10 cellular contexts compared by ENCODE assay signal in genomic region chr16:11582157-11582814, GRCh38. TPM values are rescaled to one million over a fixed set of nuclear protein-coding genes. Genes with fewer than 3 reads are reported as not detected.
DNase-seq lines count a peak whose midpoint lies in the region; ATAC-seq, FAIRE-seq and TF ChIP-seq lines count a peak whose summit lies in the region.
"Had no signal": no experiment of that assay in that cellular context is flagged by ENCODE, and none has a peak within 500 bp of the region (broad histone marks: within the 10 kb centered on the region; RNA-seq: fewer than 3 reads in every experiment).

No MANE protein-coding gene starts in this region.

- peak; percentile 21 for FAIRE-seq in GM18507 (lab: Jason Lieb, UNC)

- no peaks in the 10 kb centered on the region for H3K9me3 Mint-ChIP-seq in activated CD4-positive, alpha-beta memory T cell treated with anti-CD3 and anti-CD28 coated beads for 36 hours

- H3K27me3 ChIP-seq in AG04450 (ENCODE audit: control insufficient read depth, insufficient read depth, low read length) (no peaks in the 10 kb centered on the region), muscle layer of duodenum (ENCODE audit: low read depth, low read length) (no peaks in the 10 kb centered on the region)
- H3K27me3 ChIP-seq: esophagus muscularis mucosa had no signal

- no peak overlapping the region for H3K27ac ChIP-seq in AG04450 (ENCODE audit: low read depth, low read length)
- peak overlapping the region; percentile 35 for H3K27ac ChIP-seq in muscle layer of duodenum (ENCODE audit: low read length)

- no peaks in the 10 kb centered on the region; the same call in 1 of the 2 replicates for H3K9me3 ChIP-seq in AG04450 (ENCODE audit: control insufficient read depth, insufficient read depth, low read length)
- H3K9me3 ChIP-seq in muscle layer of duodenum (ENCODE audit: control insufficient read depth in 1 of 2, low read length in 2 of 2) = no peaks in the 10 kb centered on the region
- H3K9me3 ChIP-seq: esophagus muscularis mucosa had no signal

- no peaks in the 10 kb centered on the region for H3K36me3 ChIP-seq in muscle layer of duodenum (ENCODE audit: control insufficient read depth in 1 of 2, insufficient read depth in 2 of 2, low read length in 2 of 2)
- H3K36me3 ChIP-seq: esophagus muscularis mucosa had no signal

- peaks cover 25% of the 10 kb centered on the region for H3K36me3 Mint-ChIP-seq in activated CD4-positive, alpha-beta memory T cell treated with anti-CD3 and anti-CD28 coated beads for 36 hours

- POLR2A ChIA-PET in AG04450 (lab: Yijun Ruan, JAX) = no interaction called here
- POLR2A ChIA-PET in activated CD4-positive, alpha-beta memory T cell treated with anti-CD3 and anti-CD28 coated beads for 36 hours (lab: Charles Lee) = interaction anchor here (0.7 to 1.0 kb wide), 5 partner anchors 11 to 332 kb away, joined by 3 read pairs; no protein-coding TSS in a partner anchor

- ATAC-seq in HG02973 (IDR thresholded peaks at IDR 0.05; ENCODE audit: unreplicated experiment) (no peak), left colon (no peak)

- peaks cover 63% of the 10 kb centered on the region for H3K4me1 Mint-ChIP-seq in activated CD4-positive, alpha-beta memory T cell treated with anti-CD3 and anti-CD28 coated beads for 36 hours (ENCODE audit: low read depth)

- DNase-seq in AG04450 (ENCODE audit: low read depth, low spot score) (no peak), GM18507 (ENCODE audit: extremely low spot score, insufficient read length, low read depth) (no peak), NCI-H446 (lab: John Stamatoyannopoulos, UW) (no peak), left colon (no peak), UCSD-AML1 (lab: John Stamatoyannopoulos, UW; ENCODE audit: unreplicated experiment) (no peak)
- no peak for DNase-seq in activated CD4-positive, alpha-beta memory T cell treated with anti-CD3 and anti-CD28 coated beads for 36 hours
- DNase-seq: T1000 had no signal

- intact Hi-C loops in activated CD4-positive, alpha-beta memory T cell treated with anti-CD3 and anti-CD28 coated beads for 36 hours (cut with micrococcal nuclease) = loop anchor here (5.0 kb wide), 3 partner anchors 35 to 620 kb away; partner anchors contain the start of gene TXNDC11
- intact Hi-C loops in left colon (cut with DNase I, micrococcal nuclease) = no loop called here

- peak overlapping the region; percentile 81 for H3K27ac Mint-ChIP-seq in activated CD4-positive, alpha-beta memory T cell treated with anti-CD3 and anti-CD28 coated beads for 36 hours

- H3K4me1 ChIP-seq in muscle layer of duodenum (ENCODE audit: control insufficient read depth in 1 of 2, insufficient read depth in 2 of 2, low read length in 2 of 2) = peaks cover 0 to 9% of the 10 kb centered on the region in 2 donors

- CTCF ChIA-PET in AG04450 (lab: Charles Lee) = interaction anchor here (0.5 to 1.6 kb wide), 6 partner anchors 23 to 195 kb away, joined by 3 to 4 read pairs (median 4); no protein-coding TSS in a partner anchor
- CTCF ChIA-PET in activated CD4-positive, alpha-beta memory T cell treated with anti-CD3 and anti-CD28 coated beads for 36 hours (lab: Charles Lee) = interaction anchor here (0.6 to 2.1 kb wide), 6 partner anchors 27 to 215 kb away, joined by 3 to 11 read pairs (median 4); partner anchors contain the start of gene ZC3H7A

- no peaks in the 10 kb centered on the region for H3K27me3 Mint-ChIP-seq in activated CD4-positive, alpha-beta memory T cell treated with anti-CD3 and anti-CD28 coated beads for 36 hours

- no peak for TF ChIP-seq CTCF in AG04450 (IDR thresholded peaks at IDR 0.05; ENCODE audit: low read depth, low read length)

- peak overlapping the region; percentile 59 for H3K4me3 Mint-ChIP-seq in activated CD4-positive, alpha-beta memory T cell treated with anti-CD3 and anti-CD28 coated beads for 36 hours

- H3K4me3 ChIP-seq in AG04450 (ENCODE audit: low read depth, low read length) = peak overlapping the region; percentile 22; the same call in 1 of the 2 replicates
- peak overlapping the region; percentile 8 to 84 for H3K4me3 ChIP-seq in muscle layer of duodenum (ENCODE audit: low read depth in 1 of 2, low read length in 2 of 2)
- H3K4me3 ChIP-seq: esophagus muscularis mucosa had no signal

RNA-seq across cellular contexts. Expression of gene LITAF, which starts 4.4 kb away (rescaled TPM):
- 190 and 217 TPM in 2 replicates for polyA plus RNA-seq in AG04450 (2011; rRNA removed)
- polyA minus RNA-seq in AG04450 (2011; rRNA and poly(A)+ RNA removed) = 165 and 233 TPM in 2 replicates
- total RNA-seq in activated CD4-positive, alpha-beta memory T cell treated with anti-CD3 and anti-CD28 coated beads for 36 hours = 100 to 1,000 TPM; 130 to 134 TPM
- total RNA-seq in left colon = 100 to 1,000 TPM; 171 to 240 TPM
